Comparison of ENCODE assay signal across 15 cellular contexts in genomic region chr9:4934976-4935672, GRCh38. TPM values are rescaled to one million over a fixed set of nuclear protein-coding genes. Genes with fewer than 3 reads are reported as not detected.
DNase-seq lines count a peak whose midpoint lies in the region; TF ChIP-seq lines count a peak whose summit lies in the region.
"Had no signal": no experiment of that assay in that cellular context is flagged by ENCODE, and none has a peak within 500 bp of the region (broad histone marks: within the 10 kb centered on the region; RNA-seq: fewer than 3 reads in every experiment).

No MANE protein-coding gene starts in this region.

- intact Hi-C loops in activated T-helper 2 cell treated with anti-CD3 and anti-CD28 coated beads, Interferon-gamma antibody, Interleukin-2, Interleukin-4, amounts not matched to agents 10 μg/mL and 5 μg/mL and 100 μg/mL, durations not matched to agents 14 hours and 24 hours and 36 hours (cut with micrococcal nuclease) = loop anchor here (5.0 kb wide), 2 partner anchors 502 to 692 kb away; partner anchors contain the start of genes PLGRKT and RIC1

- H3K4me3 Mint-ChIP-seq in activated T-helper 2 cell treated with anti-CD3 and anti-CD28 coated beads, Interferon-gamma antibody, Interleukin-2, Interleukin-4, amounts not matched to agents 10 μg/mL and 5 μg/mL and 100 μg/mL, durations not matched to agents 14 hours and 24 hours and 36 hours (ENCODE audit: low read depth) = no peak overlapping the region
- H3K4me3 Mint-ChIP-seq: activated T-cell treated with anti-CD3 and anti-CD28 coated beads, Interleukin-2, amount 50 U/mL, for 4 hours had no signal

- no peaks in the 10 kb centered on the region for H3K9me3 Mint-ChIP-seq in activated T-helper 2 cell treated with anti-CD3 and anti-CD28 coated beads, Interferon-gamma antibody, Interleukin-2, Interleukin-4, amounts not matched to agents 10 μg/mL and 5 μg/mL and 100 μg/mL, durations not matched to agents 14 hours and 24 hours and 36 hours
- H3K9me3 Mint-ChIP-seq: activated T-cell treated with anti-CD3 and anti-CD28 coated beads, Interleukin-2, amount 50 U/mL, for 4 hours had no signal

- DNase-seq in AG10803 (ENCODE audit: low read depth) (peak; percentile 27), kidney tubule cell (ENCODE audit: low spot score) (peak; percentile 42), mucosa of gallbladder (ENCODE audit: low spot score) (no peak), Kasumi-1 (lab: John Stamatoyannopoulos, UW) (no peak)
- no peak for DNase-seq in activated T-helper 2 cell treated with anti-CD3 and anti-CD28 coated beads, Interferon-gamma antibody, Interleukin-2, Interleukin-4, amounts not matched to agents 10 μg/mL and 5 μg/mL and 100 μg/mL, durations not matched to agents 14 hours and 24 hours and 36 hours (ENCODE audit: low spot score)
- no peak for DNase-seq in stimulated activated naive CD4-positive, alpha-beta T cell treated with Interleukin-2 at 50 U/mL for 16 hours (lab: John Stamatoyannopoulos, UW)
- DNase-seq: activated CD4-positive, alpha-beta T cell treated with anti-CD3 and anti-CD28 coated beads, Interleukin-2, amount 50 U/mL, for 48 hours; activated T-cell treated with anti-CD3 and anti-CD28 coated beads, Interleukin-2, amount 50 U/mL, for 4 hours; anterior cingulate cortex; cortex of kidney; islet precursor cell; NCI-H146; ovary; small intestine had no signal

- peak overlapping the region; percentile 77 for H3K27ac ChIP-seq in C4-2B
- H3K27ac ChIP-seq: ovary had no signal

- H3K4me3 ChIP-seq in AG10803 (ENCODE audit: low read length) = no peak overlapping the region
- H3K4me3 ChIP-seq: ovary had no signal

- peak overlapping the region; percentile 91 for H3K27ac Mint-ChIP-seq in activated T-helper 2 cell treated with anti-CD3 and anti-CD28 coated beads, Interferon-gamma antibody, Interleukin-2, Interleukin-4, amounts not matched to agents 10 μg/mL and 5 μg/mL and 100 μg/mL, durations not matched to agents 14 hours and 24 hours and 36 hours

- TF ChIP-seq CTCF in AG10803 (conservative IDR thresholded peaks at IDR 0.05; ENCODE audit: low read length) = no peak
- TF ChIP-seq CTCF in C4-2B (conservative IDR thresholded peaks at IDR 0.05) = no peak

- H3K4me1 Mint-ChIP-seq in activated T-helper 2 cell treated with anti-CD3 and anti-CD28 coated beads, Interferon-gamma antibody, Interleukin-2, Interleukin-4, amounts not matched to agents 10 μg/mL and 5 μg/mL and 100 μg/mL, durations not matched to agents 14 hours and 24 hours and 36 hours (ENCODE audit: low read depth) = peaks cover 57% of the 10 kb centered on the region

- H3K36me3 Mint-ChIP-seq in activated T-helper 2 cell treated with anti-CD3 and anti-CD28 coated beads, Interferon-gamma antibody, Interleukin-2, Interleukin-4, amounts not matched to agents 10 μg/mL and 5 μg/mL and 100 μg/mL, durations not matched to agents 14 hours and 24 hours and 36 hours (ENCODE audit: low read depth) = peaks cover 8% of the 10 kb centered on the region

- H3K27me3 Mint-ChIP-seq in activated T-helper 2 cell treated with anti-CD3 and anti-CD28 coated beads, Interferon-gamma antibody, Interleukin-2, Interleukin-4, amounts not matched to agents 10 μg/mL and 5 μg/mL and 100 μg/mL, durations not matched to agents 14 hours and 24 hours and 36 hours (ENCODE audit: low read depth) = no peaks in the 10 kb centered on the region

RNA-seq across cellular contexts. Expression of gene JAK2, which starts 49.9 kb away (rescaled TPM):
- 29.4 and 32.3 TPM in 2 replicates for total RNA-seq in activated T-helper 2 cell treated with anti-CD3 and anti-CD28 coated beads, Interferon-gamma antibody, Interleukin-2, Interleukin-4, amounts not matched to agents 10 μg/mL and 5 μg/mL and 100 μg/mL, durations not matched to agents 14 hours and 24 hours and 36 hours
- total RNA-seq in mucosa of gallbladder = 20.2 TPM

Comparison
In these comparisons a context has a peak if more than half of its experiments do, and no peak if none do; other contexts are left out.
1. DNase-seq: peak in AG10803 (single experiment) and kidney tubule cell (single experiment); none in activated T-helper 2 cell treated with anti-CD3 and anti-CD28 coated beads, Interferon-gamma antibody, Interleukin-2, Interleukin-4, amounts not matched to agents 10 μg/mL and 5 μg/mL and 100 μg/mL, durations not matched to agents 14 hours and 24 hours and 36 hours (single experiment), stimulated activated naive CD4-positive, alpha-beta T cell treated with Interleukin-2 at 50 U/mL for 16 hours (single experiment), mucosa of gallbladder (single experiment) and Kasumi-1 (0 of 2).